In the genomic region with DNA sequence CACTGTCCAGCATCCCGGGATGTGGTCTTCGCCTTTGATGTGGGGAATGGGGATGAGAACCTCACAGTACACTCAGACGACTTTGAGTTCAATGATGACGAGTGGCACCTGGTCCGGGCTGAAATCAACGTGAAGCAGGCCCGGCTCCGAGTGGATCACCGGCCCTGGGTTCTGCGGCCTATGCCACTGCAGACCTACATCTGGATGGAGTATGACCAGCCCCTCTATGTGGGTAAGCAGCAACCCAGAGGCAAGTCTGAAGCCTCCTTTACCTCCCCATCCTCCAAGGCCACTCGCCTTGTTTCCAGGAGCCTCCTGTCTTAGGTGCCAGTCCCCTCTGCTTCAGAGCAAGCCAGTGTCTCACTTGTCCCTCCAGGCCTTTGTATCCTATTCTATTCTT, we compare ENCODE assay signal across 33 cellular contexts. TPM values are rescaled to one million over a fixed set of nuclear protein-coding genes. Genes with fewer than 3 reads are reported as not detected.
"Had no signal": no experiment of that assay in that cellular context is flagged by ENCODE, and none has a peak within 500 bp of the region (broad histone marks: within the 10 kb centered on the region; RNA-seq: fewer than 3 reads in every experiment).

No MANE protein-coding gene starts in this region.

- H3K4me3 Mint-ChIP-seq: activated B cell treated with CpG ODN at 0.5 μM for 24 hours; activated CD4-positive, alpha-beta memory T cell treated with anti-CD3 and anti-CD28 coated beads, Interleukin-2, amount 10 ng/mL, durations not matched to agents 7 days and 5 days; activated CD8-positive, alpha-beta memory T cell treated with anti-CD3 and anti-CD28 coated beads, Interleukin-2, amount 10 ng/mL, durations not matched to agents 7 days and 5 days; activated naive CD8-positive, alpha-beta T cell treated with anti-CD3 and anti-CD28 coated beads for 36 hours; central memory CD8-positive, alpha-beta T cell had no signal

- ATAC-seq: activated CD8-positive, alpha-beta memory T cell treated with anti-CD3 and anti-CD28 coated beads, Interleukin-2, amount 10 ng/mL, durations not matched to agents 7 days and 5 days had no signal

- DNase-seq: activated B cell treated with CpG ODN at 0.5 μM for 24 hours; activated CD4-positive, alpha-beta memory T cell treated with anti-CD3 and anti-CD28 coated beads, Interleukin-2, amount 10 ng/mL, durations not matched to agents 7 days and 5 days; activated CD4-positive, alpha-beta T cell treated with anti-CD3 and anti-CD28 coated beads for 48 hours; activated CD4-positive, CD25-positive, alpha-beta regulatory T cell treated with anti-CD3 and anti-CD28 coated beads, Interleukin-2, amount 50 U/mL, for 72 hours; activated CD8-positive, alpha-beta memory T cell treated with anti-CD3 and anti-CD28 coated beads for 24 hours; activated CD8-positive, alpha-beta memory T cell treated with anti-CD3 and anti-CD28 coated beads, Interleukin-2, amount 10 ng/mL, durations not matched to agents 7 days and 5 days; activated CD8-positive, alpha-beta memory T cell treated with anti-CD3 and anti-CD28 coated beads, Interleukin-2, amount 50 U/mL, for 48 hours; activated effector memory CD4-positive, alpha-beta T cell treated with anti-CD3 and anti-CD28 coated beads, Interleukin-2, amount 50 U/mL, for 16 hours; activated naive CD4-positive, alpha-beta T cell; activated naive CD4-positive, alpha-beta T cell treated with anti-CD3 and anti-CD28 coated beads, Interleukin-2, amount 50 U/mL, for 16 hours; activated naive CD8-positive, alpha-beta T cell treated with anti-CD3 and anti-CD28 coated beads for 36 hours; activated T-cell treated with anti-CD3 and anti-CD28 coated beads, Interleukin-2, amount 50 U/mL, for 48 hours; amniotic stem cell; Karpas-422; MG63; NCI-H1048; NCI-H1105 treated with DMSO at 0.1 percent for 48 hours; NCI-H1436; NCI-H1694; NCI-H2029; NCI-H345; NCI-H524 treated with DMSO at 0.1 percent for 48 hours; Peyer's patch; RPMI8226; SHP77 treated with DMSO at 0.1 percent for 48 hours; SW 1271; T-helper 1 cell; T-helper 2 cell; T-helper 9 cell had no signal

- H3K27ac Mint-ChIP-seq: activated B cell treated with CpG ODN at 0.5 μM for 24 hours; activated CD4-positive, alpha-beta memory T cell treated with anti-CD3 and anti-CD28 coated beads, Interleukin-2, amount 10 ng/mL, durations not matched to agents 7 days and 5 days; activated CD8-positive, alpha-beta memory T cell treated with anti-CD3 and anti-CD28 coated beads, Interleukin-2, amount 10 ng/mL, durations not matched to agents 7 days and 5 days; activated naive CD8-positive, alpha-beta T cell treated with anti-CD3 and anti-CD28 coated beads for 36 hours had no signal

- H3K36me3 ChIP-seq: MG63, SJSA1 had no signal

- H3K4me1 Mint-ChIP-seq: activated B cell treated with CpG ODN at 0.5 μM for 24 hours; activated CD4-positive, alpha-beta memory T cell treated with anti-CD3 and anti-CD28 coated beads, Interleukin-2, amount 10 ng/mL, durations not matched to agents 7 days and 5 days; activated CD8-positive, alpha-beta memory T cell treated with anti-CD3 and anti-CD28 coated beads, Interleukin-2, amount 10 ng/mL, durations not matched to agents 7 days and 5 days; activated naive CD8-positive, alpha-beta T cell treated with anti-CD3 and anti-CD28 coated beads for 36 hours; central memory CD8-positive, alpha-beta T cell had no signal

- H3K27ac ChIP-seq: cardiac muscle cell, Peyer's patch, SJSA1, VCaP had no signal

- H3K4me1 ChIP-seq: Peyer's patch, SJSA1 had no signal

- H3K27me3 Mint-ChIP-seq: activated B cell treated with CpG ODN at 0.5 μM for 24 hours; activated CD8-positive, alpha-beta memory T cell treated with anti-CD3 and anti-CD28 coated beads, Interleukin-2, amount 10 ng/mL, durations not matched to agents 7 days and 5 days; activated naive CD8-positive, alpha-beta T cell treated with anti-CD3 and anti-CD28 coated beads for 36 hours; central memory CD8-positive, alpha-beta T cell had no signal

- H3K4me3 ChIP-seq: cardiac muscle cell, MG63, Peyer's patch, SJSA1 had no signal

- H3K9me3 ChIP-seq: MG63, Peyer's patch, SJSA1 had no signal

- H3K27me3 ChIP-seq: cardiac muscle cell, MG63, Peyer's patch, SJSA1 had no signal

- H3K9me3 Mint-ChIP-seq: activated B cell treated with CpG ODN at 0.5 μM for 24 hours; activated CD4-positive, alpha-beta memory T cell treated with anti-CD3 and anti-CD28 coated beads, Interleukin-2, amount 10 ng/mL, durations not matched to agents 7 days and 5 days; activated naive CD8-positive, alpha-beta T cell treated with anti-CD3 and anti-CD28 coated beads for 36 hours; central memory CD8-positive, alpha-beta T cell had no signal

RNA-seq across cellular contexts. Expression of a gene that starts 10.8 kb away (rescaled TPM):
- total RNA-seq: SJSA1 had no signal
